Comparison of ENCODE assay signal across 8 cellular contexts in the genomic region with DNA sequence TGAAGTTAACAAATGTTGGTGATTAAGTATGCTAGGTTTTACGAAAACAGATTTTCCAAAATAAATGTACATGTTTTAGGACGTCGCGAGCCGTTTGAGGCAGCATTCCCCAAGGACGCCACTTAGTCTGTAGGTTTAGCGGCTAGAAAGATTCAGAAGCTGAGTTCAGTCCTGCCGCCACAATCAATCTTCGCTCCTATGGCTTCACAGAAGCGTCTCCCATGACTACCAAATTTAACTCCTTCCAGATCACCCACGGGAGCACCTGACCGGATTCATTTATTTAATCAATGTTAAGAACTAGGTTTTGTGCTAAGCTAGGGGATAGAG. TPM values are rescaled to one million over a fixed set of nuclear protein-coding genes. Genes with fewer than 3 reads are reported as not detected.
DNase-seq lines count a peak whose midpoint lies in the region; ATAC-seq and TF ChIP-seq lines count a peak whose summit lies in the region.

No MANE protein-coding gene starts in this region.

- H3K9me3 ChIP-seq in BLaER1 treated with 17β-estradiol and CSF1 and Interleukin-3, amounts not matched to agents 10 nM and 100 nM (replicated peaks in 1 of 11), result peaks cover 0 to 15% (median 5%) of the 10 kb centered on the region in 11 experiments; a peak in 13 of 22 replicates
- no peaks in the 10 kb centered on the region for H3K9me3 ChIP-seq in PC-3 (ENCODE audit: low read length)
- H3K9me3 ChIP-seq in mesodermal cell (ENCODE audit: control insufficient read depth, low read length), result peaks cover 9% of the 10 kb centered on the region

- peak overlapping the region; percentile 82 to 95 (median 89) for H3K9ac ChIP-seq in BLaER1 treated with 17β-estradiol and CSF1 and Interleukin-3, amounts not matched to agents 10 nM and 100 nM
- peak overlapping the region; percentile 96 for H3K9ac ChIP-seq in PC-3 (ENCODE audit: low read length)

- peaks cover 14% of the 10 kb centered on the region; the same call in 2 of the 3 replicates for H3K4me1 Mint-ChIP-seq in GM23338

- H3K27me3 Mint-ChIP-seq in GM23338 (ENCODE audit: insufficient read depth, low read depth, poor library complexity), result peaks cover 8% of the 10 kb centered on the region

- H3K4me3 Mint-ChIP-seq in GM23338, result peak overlapping the region; percentile 89

- peak overlapping the region; percentile 71 to 89 (median 79) for H3K4me2 ChIP-seq in BLaER1 treated with 17β-estradiol and CSF1 and Interleukin-3, amounts not matched to agents 10 nM and 100 nM
- H3K4me2 ChIP-seq in GM23338 (peak overlapping the region; percentile 93), PC-3 (ENCODE audit: low read length) (peak overlapping the region; percentile 95)

- peak overlapping the region; percentile 100 for H3K27ac Mint-ChIP-seq in GM23338

- peaks cover under 1 to 17% (median 13%) of the 10 kb centered on the region in 11 experiments; a peak in 20 of 22 replicates for H3K36me3 ChIP-seq in BLaER1 treated with 17β-estradiol and CSF1 and Interleukin-3, amounts not matched to agents 10 nM and 100 nM
- peaks cover 13% of the 10 kb centered on the region for H3K36me3 ChIP-seq in GM23338 (ENCODE audit: insufficient read depth)
- peaks cover 11% of the 10 kb centered on the region; the same call in 1 of the 2 replicates for H3K36me3 ChIP-seq in PC-3 (ENCODE audit: low read depth, low read length)
- peaks cover 20% of the 10 kb centered on the region for H3K36me3 ChIP-seq in mesodermal cell (ENCODE audit: control insufficient read depth, insufficient read depth, low read length)

- BruUV-seq in PC-3 (replicated peaks; lab: Mats Ljungman, UMichigan), result TSS peak; percentile 92

- CTCF ChIA-PET in PC-3 (lab: Charles Lee), result no interaction called here

- H3F3A ChIP-seq in GM23338 (replicated peaks; ENCODE audit: low read depth), result no peaks in the 10 kb centered on the region
- no peaks in the 10 kb centered on the region for H3F3A ChIP-seq in PC-3 (ENCODE audit: low read length, unreplicated experiment)

- DNase-seq in GM23338 (ENCODE audit: low spot score), result peak; percentile 39
- DNase-seq in PC-3, result peak; percentile 19
- peak in 5 of 10 donors; percentile 4 to 45 (median 35) for DNase-seq in dorsolateral prefrontal cortex
- DNase-seq in ureter (ENCODE audit: low spot score), result peak; percentile 50

- peaks cover 10% of the 10 kb centered on the region; the same call in 2 of the 3 replicates for H3K9me3 Mint-ChIP-seq in GM23338

- H3K79me2 ChIP-seq in GM23338 (replicated peaks; ENCODE audit: insufficient read depth), result peaks cover 36% of the 10 kb centered on the region
- peaks cover 42% of the 10 kb centered on the region for H3K79me2 ChIP-seq in PC-3 (ENCODE audit: low read length)

- H3K9me2 ChIP-seq in GM23338 (ENCODE audit: insufficient read depth) (no peaks in the 10 kb centered on the region), PC-3 (replicated peaks; ENCODE audit: low read length) (no peaks in the 10 kb centered on the region)

- peak; percentile 4; the same call in 2 of the 3 replicates for ATAC-seq in GM23338
- peak; percentile 5 for ATAC-seq in PC-3
- ATAC-seq in HG02970 (IDR thresholded peaks at IDR 0.05; ENCODE audit: low FRiP score, unreplicated experiment), result no peak
- no peak for ATAC-seq in GM21526 (IDR thresholded peaks at IDR 0.05; ENCODE audit: low FRiP score, unreplicated experiment)

- intact Hi-C loops in PC-3 (cut with micrococcal nuclease) (no loop called here), dorsolateral prefrontal cortex (cut with DNase I) (loop anchor here (2.0 to 10.0 kb wide), 4 partner anchors 44 to 310 kb away; a partner anchor contains a TSS)

- H2AFZ ChIP-seq in GM23338, result peak overlapping the region; percentile 83
- H2AFZ ChIP-seq in PC-3 (ENCODE audit: low read length), result peak overlapping the region; percentile 96

- peak overlapping the region; percentile 74 to 95 (median 91) for H3K4me3 ChIP-seq in BLaER1 treated with 17β-estradiol and CSF1 and Interleukin-3, amounts not matched to agents 10 nM and 100 nM
- H3K4me3 ChIP-seq in GM23338, result peak overlapping the region; percentile 95
- peak overlapping the region; percentile 82 for H3K4me3 ChIP-seq in PC-3 (ENCODE audit: low read length)
- H3K4me3 ChIP-seq in dorsolateral prefrontal cortex, result peak overlapping the region; percentile 66 to 100 (median 95)
- H3K4me3 ChIP-seq in mesodermal cell (ENCODE audit: extremely low read depth, insufficient read depth, low read length, poor library complexity, severe bottlenecking), result peak overlapping the region; percentile 90

- H3K27me3 ChIP-seq in BLaER1 treated with 17β-estradiol and CSF1 and Interleukin-3, amounts not matched to agents 10 nM and 100 nM, result no peaks in the 10 kb centered on the region
- H3K27me3 ChIP-seq in GM23338 (ENCODE audit: insufficient read depth) (no peaks in the 10 kb centered on the region), PC-3 (ENCODE audit: low read length) (no peaks in the 10 kb centered on the region), dorsolateral prefrontal cortex (no peaks in the 10 kb centered on the region)

- POLR2A ChIA-PET in PC-3 (lab: Charles Lee; ENCODE audit: unreplicated experiment), result interaction anchor here (0.6 to 0.7 kb wide), 2 partner anchors 359 to 1397 kb away, joined by 3 to 4 read pairs; no protein-coding TSS in a partner anchor

- H4K20me1 ChIP-seq in BLaER1 treated with 17β-estradiol and CSF1 and Interleukin-3, amounts not matched to agents 10 nM and 100 nM, result peaks cover 0 to 21% (median 0%) of the 10 kb centered on the region in 11 experiments; a peak in 7 of 22 replicates
- H4K20me1 ChIP-seq in GM23338 (replicated peaks; ENCODE audit: insufficient read depth) (peaks cover 27% of the 10 kb centered on the region), PC-3 (ENCODE audit: low read length) (peaks cover 26% of the 10 kb centered on the region)

- WGBS in mesodermal cell (ENCODE audit: insufficient coverage in 2 of 2), 2 experiments, result 33 to 58% methylated on average over 7 of the region's 12 CpGs

- peaks cover 11% of the 10 kb centered on the region for H3K36me3 Mint-ChIP-seq in GM23338 (ENCODE audit: low read depth)

- TF ChIP-seq CTCF in GM23338 (conservative IDR thresholded peaks at IDR 0.05; ENCODE audit: low read depth in 2 of 2) (no peak), PC-3 (conservative IDR thresholded peaks at IDR 0.05; ENCODE audit: low read depth, low read length) (no peak), dorsolateral prefrontal cortex (IDR thresholded peaks at IDR 0.05 in 54 of 56, conservative IDR thresholded peaks at IDR 0.05 in 2 of 56; ENCODE audit: low read depth in 1 of 56, partially characterized antibody in 56 of 56) (peak in 3 of 56 donors; percentile 3 to 6 (median 3))

- peak overlapping the region; percentile 85 to 95 (median 92) for H3K27ac ChIP-seq in BLaER1 treated with 17β-estradiol and CSF1 and Interleukin-3, amounts not matched to agents 10 nM and 100 nM
- H3K27ac ChIP-seq in GM23338 (ENCODE audit: low read depth) (peak overlapping the region; percentile 91; the same call in 1 of the 2 replicates), PC-3 (ENCODE audit: low read length) (peak overlapping the region; percentile 88), dorsolateral prefrontal cortex (peak overlapping the region; percentile 85 to 100 (median 97)), mesodermal cell (ENCODE audit: low read depth, low read length, severe bottlenecking) (peak overlapping the region; percentile 96)

- peaks cover 22 to 35% (median 26%) of the 10 kb centered on the region in 10 experiments for H3K4me1 ChIP-seq in BLaER1 treated with 17β-estradiol and CSF1 and Interleukin-3, amounts not matched to agents 10 nM and 100 nM
- H3K4me1 ChIP-seq in GM23338 (ENCODE audit: insufficient read depth) (peaks cover 24% of the 10 kb centered on the region), PC-3 (ENCODE audit: insufficient read depth, low read length) (peaks cover 22% of the 10 kb centered on the region; the same call in 1 of the 2 replicates), mesodermal cell (ENCODE audit: control insufficient read depth, insufficient read depth, low read length, poor library complexity, severe bottlenecking) (peaks cover 6% of the 10 kb centered on the region)

TF ChIP-seq in GM23338, 12 proteins besides CTCF, POLR2A, EP300 and RAD21 (continues in another document):
- TF ChIP-seq ZNF114 (CRISPR knock-in tag; IDR thresholded peaks at IDR 0.05) (no peak), CREB1 (CRISPR knock-in tag; IDR thresholded peaks at IDR 0.05; ENCODE audit: low read depth) (no peak), EZH2phosphoT487 (IDR thresholded peaks at IDR 0.05; ENCODE audit: unreplicated experiment) (no peak), EZH2 (IDR thresholded peaks at IDR 0.05; ENCODE audit: low read depth, unreplicated experiment) (no peak), ZNF331 (CRISPR knock-in tag; IDR thresholded peaks at IDR 0.05; ENCODE audit: low read depth) (no peak), JUNB (IDR thresholded peaks at IDR 0.05; ENCODE audit: unreplicated experiment) (no peak)
- TF ChIP-seq, protein P1, sequence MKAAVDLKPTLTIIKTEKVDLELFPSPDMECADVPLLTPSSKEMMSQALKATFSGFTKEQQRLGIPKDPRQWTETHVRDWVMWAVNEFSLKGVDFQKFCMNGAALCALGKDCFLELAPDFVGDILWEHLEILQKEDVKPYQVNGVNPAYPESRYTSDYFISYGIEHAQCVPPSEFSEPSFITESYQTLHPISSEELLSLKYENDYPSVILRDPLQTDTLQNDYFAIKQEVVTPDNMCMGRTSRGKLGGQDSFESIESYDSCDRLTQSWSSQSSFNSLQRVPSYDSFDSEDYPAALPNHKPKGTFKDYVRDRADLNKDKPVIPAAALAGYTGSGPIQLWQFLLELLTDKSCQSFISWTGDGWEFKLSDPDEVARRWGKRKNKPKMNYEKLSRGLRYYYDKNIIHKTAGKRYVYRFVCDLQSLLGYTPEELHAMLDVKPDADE (IDR thresholded peaks at IDR 0.05), result no peak

RNA-seq across cellular contexts. Expression of a gene that starts 0.8 kb away (rescaled TPM):
- total RNA-seq in GM23338 (2014; rRNA removed; shearing (Covaris generic)), result 163 and 166 TPM in 2 replicates
- 62.0 and 65.6 TPM in 2 replicates for polyA plus RNA-seq in GM23338 (2016; fragmentation: Nextera tagmentation; extraction: Ambion mirVana)
- total RNA-seq in PC-3 (2014; rRNA removed), result 52.3 and 58.3 TPM in 2 replicates
- total RNA-seq in dorsolateral prefrontal cortex, result 100 to 1,000 TPM in 18 of 120 experiments, 10 to 100 TPM in 102; 49.1 to 122 (median 85.7) TPM
- 121 TPM for polyA plus RNA-seq in mesodermal cell (2013, experiment 1 of 2)
- polyA plus RNA-seq in mesodermal cell (2013, experiment 2 of 2), result 122 TPM
- total RNA-seq in ureter, result 96.3 TPM

RNA-seq across cellular contexts. Expression of a gene that starts 43.9 kb away (rescaled TPM):
- total RNA-seq in GM23338 (2014; rRNA removed; shearing (Covaris generic)), result 0.08 TPM in 1 of 2 replicates, not detected in the other
- polyA plus RNA-seq in GM23338 (2016; fragmentation: Nextera tagmentation; extraction: Ambion mirVana), result 0.11 TPM in 1 of 2 replicates, not detected in the other
- total RNA-seq in PC-3 (2014; rRNA removed), result not detected in 2 replicates
- total RNA-seq in dorsolateral prefrontal cortex, result 1 to 10 TPM in 50 of 120 experiments, under 1 TPM in 67, not detected in 3; 0.21 to 4.2 (median 0.92) TPM
- polyA plus RNA-seq in mesodermal cell (2013, experiment 1 of 2), result not detected
- not detected for polyA plus RNA-seq in mesodermal cell (2013, experiment 2 of 2)
- total RNA-seq in ureter, result not detected

Comparison
In these comparisons a context has a peak if more than half of its experiments do, and no peak if none do; other contexts are left out.
1. ATAC-seq: peak in GM23338 (single experiment) and PC-3 (single experiment); none in HG02970 (single experiment) and GM21526 (single experiment).
2. Peak in every context shown above with its lines, with median percentiles within 50 percentile points of each other: H3K27ac ChIP-seq, H3K4me2 ChIP-seq and H3K4me3 ChIP-seq.